ENCODE assay signal across 2 cellular contexts in genomic region chr6:147742445-147742844, GRCh38.
TF ChIP-seq lines count a peak whose summit lies in the region.

No MANE protein-coding gene starts in this region.

TF ChIP-seq in H1, 55 proteins besides CTCF, POLR2A, EP300 and RAD21:
- TF ChIP-seq, protein P1, sequence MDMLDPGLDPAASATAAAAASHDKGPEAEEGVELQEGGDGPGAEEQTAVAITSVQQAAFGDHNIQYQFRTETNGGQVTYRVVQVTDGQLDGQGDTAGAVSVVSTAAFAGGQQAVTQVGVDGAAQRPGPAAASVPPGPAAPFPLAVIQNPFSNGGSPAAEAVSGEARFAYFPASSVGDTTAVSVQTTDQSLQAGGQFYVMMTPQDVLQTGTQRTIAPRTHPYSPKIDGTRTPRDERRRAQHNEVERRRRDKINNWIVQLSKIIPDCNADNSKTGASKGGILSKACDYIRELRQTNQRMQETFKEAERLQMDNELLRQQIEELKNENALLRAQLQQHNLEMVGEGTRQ (IDR thresholded peaks at IDR 0.05; ENCODE audit: low read length): no peak
- TF ChIP-seq POU5F1 (IDR thresholded peaks at IDR 0.05; ENCODE audit: low read depth, low read length) (no peak), RNF2 (IDR thresholded peaks at IDR 0.05; ENCODE audit: borderline replicate concordance, low read depth, low read length, missing control alignments, poor library complexity, severe bottlenecking) (no peak), SIRT6 (IDR thresholded peaks at IDR 0.05; ENCODE audit: low read length) (no peak), CHD1 (IDR thresholded peaks at IDR 0.05; ENCODE audit: low read depth, low read length) (no peak), TAF1 (IDR thresholded peaks at IDR 0.05; ENCODE audit: low read depth, low read length) (no peak), NRF1 (IDR thresholded peaks at IDR 0.05; ENCODE audit: low read depth, low read length) (no peak), RBBP5 (IDR thresholded peaks at IDR 0.05; ENCODE audit: borderline replicate concordance, low read depth, low read length) (no peak), CTBP2 (IDR thresholded peaks at IDR 0.05; ENCODE audit: borderline replicate concordance, insufficient read depth, insufficient read length, low read length) (no peak), MAX (IDR thresholded peaks at IDR 0.05) (no peak), EZH2 (IDR thresholded peaks at IDR 0.05; ENCODE audit: low read depth, low read length, severe bottlenecking) (no peak), JUND (IDR thresholded peaks at IDR 0.05; ENCODE audit: low read length) (no peak), HDAC6 (IDR thresholded peaks at IDR 0.05; ENCODE audit: low read depth, low read length) (no peak), CHD2 (IDR thresholded peaks at IDR 0.05; ENCODE audit: low read length) (no peak), CEBPB (IDR thresholded peaks at IDR 0.05; ENCODE audit: low read depth, low read length) (no peak)

TF ChIP-seq in SK-N-SH, 30 proteins besides CTCF, POLR2A, EP300 and RAD21:
- TF ChIP-seq, protein P2, sequence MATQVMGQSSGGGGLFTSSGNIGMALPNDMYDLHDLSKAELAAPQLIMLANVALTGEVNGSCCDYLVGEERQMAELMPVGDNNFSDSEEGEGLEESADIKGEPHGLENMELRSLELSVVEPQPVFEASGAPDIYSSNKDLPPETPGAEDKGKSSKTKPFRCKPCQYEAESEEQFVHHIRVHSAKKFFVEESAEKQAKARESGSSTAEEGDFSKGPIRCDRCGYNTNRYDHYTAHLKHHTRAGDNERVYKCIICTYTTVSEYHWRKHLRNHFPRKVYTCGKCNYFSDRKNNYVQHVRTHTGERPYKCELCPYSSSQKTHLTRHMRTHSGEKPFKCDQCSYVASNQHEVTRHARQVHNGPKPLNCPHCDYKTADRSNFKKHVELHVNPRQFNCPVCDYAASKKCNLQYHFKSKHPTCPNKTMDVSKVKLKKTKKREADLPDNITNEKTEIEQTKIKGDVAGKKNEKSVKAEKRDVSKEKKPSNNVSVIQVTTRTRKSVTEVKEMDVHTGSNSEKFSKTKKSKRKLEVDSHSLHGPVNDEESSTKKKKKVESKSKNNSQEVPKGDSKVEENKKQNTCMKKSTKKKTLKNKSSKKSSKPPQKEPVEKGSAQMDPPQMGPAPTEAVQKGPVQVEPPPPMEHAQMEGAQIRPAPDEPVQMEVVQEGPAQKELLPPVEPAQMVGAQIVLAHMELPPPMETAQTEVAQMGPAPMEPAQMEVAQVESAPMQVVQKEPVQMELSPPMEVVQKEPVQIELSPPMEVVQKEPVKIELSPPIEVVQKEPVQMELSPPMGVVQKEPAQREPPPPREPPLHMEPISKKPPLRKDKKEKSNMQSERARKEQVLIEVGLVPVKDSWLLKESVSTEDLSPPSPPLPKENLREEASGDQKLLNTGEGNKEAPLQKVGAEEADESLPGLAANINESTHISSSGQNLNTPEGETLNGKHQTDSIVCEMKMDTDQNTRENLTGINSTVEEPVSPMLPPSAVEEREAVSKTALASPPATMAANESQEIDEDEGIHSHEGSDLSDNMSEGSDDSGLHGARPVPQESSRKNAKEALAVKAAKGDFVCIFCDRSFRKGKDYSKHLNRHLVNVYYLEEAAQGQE (IDR thresholded peaks at IDR 0.05; ENCODE audit: low read depth, low read length): no peak
- no peak for TF ChIP-seq TCF12 (IDR thresholded peaks at IDR 0.05)
- no peak for TF ChIP-seq POLR2AphosphoS5 (IDR thresholded peaks at IDR 0.05; ENCODE audit: low read depth, low read length)
- TF ChIP-seq MEF2A (IDR thresholded peaks at IDR 0.05; ENCODE audit: borderline replicate concordance, low read depth): no peak
- no peak for TF ChIP-seq TAF1 (IDR thresholded peaks at IDR 0.05; ENCODE audit: borderline replicate concordance, low read depth, low read length)
- TF ChIP-seq FOSL2 (IDR thresholded peaks at IDR 0.05; ENCODE audit: borderline replicate concordance, low read depth): no peak
- TF ChIP-seq MXI1 (IDR thresholded peaks at IDR 0.05; ENCODE audit: low read depth, low read length): no peak
- TF ChIP-seq YY1 (IDR thresholded peaks at IDR 0.05; ENCODE audit: low read depth): no peak
- TF ChIP-seq NFIC (IDR thresholded peaks at IDR 0.05; ENCODE audit: borderline replicate concordance): no peak
- TF ChIP-seq, protein P1 (IDR thresholded peaks at IDR 0.05; ENCODE audit: borderline replicate concordance, low read depth, low read length): no peak
- no peak for TF ChIP-seq GABPA (IDR thresholded peaks at IDR 0.05; ENCODE audit: low read depth)
